ENCODE assay signal across 9 cellular contexts in the genomic region with DNA sequence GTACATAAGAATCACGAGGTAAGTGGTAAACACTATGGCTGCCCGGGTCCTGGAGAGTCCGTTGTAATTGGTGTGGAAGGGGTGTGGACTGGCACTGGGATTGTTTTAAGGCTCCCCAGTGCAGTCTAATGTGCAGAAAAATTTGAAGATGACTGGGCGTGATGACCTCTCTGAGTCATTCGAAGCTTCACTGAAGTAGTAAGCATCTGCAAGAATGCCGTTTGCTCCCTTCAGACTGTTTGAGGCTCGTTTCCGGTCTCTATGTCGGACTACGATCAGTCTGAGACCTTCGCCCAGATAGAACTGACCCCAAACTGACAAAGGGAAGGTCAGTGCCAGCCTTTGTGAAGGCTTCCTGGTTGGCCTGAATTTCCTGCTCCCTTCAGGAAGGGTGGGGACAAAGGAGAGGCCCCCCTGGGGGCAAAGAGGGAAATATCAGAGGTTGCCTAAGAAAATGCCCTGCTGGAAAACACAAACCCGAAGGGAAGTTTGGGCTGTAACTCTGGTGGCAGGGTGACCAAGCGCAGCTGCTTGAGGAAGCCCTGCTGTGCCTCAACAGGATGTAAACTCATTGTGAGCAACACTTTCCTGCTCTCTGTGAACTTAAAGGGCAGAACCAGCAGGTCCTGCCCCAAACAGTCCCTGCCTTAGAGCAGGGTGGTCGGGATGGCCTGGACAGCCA. TPM values are rescaled to one million over a fixed set of nuclear protein-coding genes. Genes with fewer than 3 reads are reported as not detected.
DNase-seq lines count a peak whose midpoint lies in the region; ATAC-seq and TF ChIP-seq lines count a peak whose summit lies in the region.
"Had no signal": no experiment of that assay in that cellular context is flagged by ENCODE, and none has a peak within 500 bp of the region (broad histone marks: within the 10 kb centered on the region; RNA-seq: fewer than 3 reads in every experiment).

No MANE protein-coding gene starts in this region.

- no peaks in the 10 kb centered on the region for H4K20me1 ChIP-seq in OCI-LY3 (ENCODE audit: insufficient read depth, low read length)

- TF ChIP-seq CTCF in AG04449 (IDR thresholded peaks at IDR 0.05; ENCODE audit: insufficient read depth, low read length, missing control alignments) (no peak), OCI-LY3 (IDR thresholded peaks at IDR 0.05; ENCODE audit: low read depth, low read length) (no peak), breast epithelium (IDR thresholded peaks at IDR 0.05) (peak in 1 of 3 donors; percentile 11), mucosa of descending colon (IDR thresholded peaks at IDR 0.05) (no peak)

- H2AFZ ChIP-seq in OCI-LY3 (ENCODE audit: low read depth, low read length) = peak overlapping the region; percentile 81

- H3K27ac ChIP-seq in OCI-LY3 (ENCODE audit: low read length) (no peak overlapping the region), breast epithelium (peak overlapping the region; percentile 61 to 69)

- peaks cover 6% of the 10 kb centered on the region; the same call in 1 of the 2 replicates for H3K27me3 ChIP-seq in OCI-LY3 (ENCODE audit: low read depth, low read length)
- H3K27me3 ChIP-seq in breast epithelium = no peaks in the 10 kb centered on the region

- H3K9me3 ChIP-seq in OCI-LY3 (ENCODE audit: insufficient read depth, low read length) = no peaks in the 10 kb centered on the region
- H3K9me3 ChIP-seq in breast epithelium = no peaks in the 10 kb centered on the region
- no peaks in the 10 kb centered on the region for H3K9me3 ChIP-seq in mucosa of descending colon

- H3K4me3 ChIP-seq in AG04449 (ENCODE audit: low read depth, low read length) (peak overlapping the region; percentile 19), OCI-LY3 (ENCODE audit: low read length) (peak overlapping the region; percentile 57), breast epithelium (no peak overlapping the region), mucosa of descending colon (no peak overlapping the region)

- intact Hi-C loops in breast epithelium (cut with DNase I; ENCODE audit: low total_unique reads) = no loop called here
- intact Hi-C loops in mucosa of descending colon (cut with DNase I, micrococcal nuclease) = loop anchor here in 1 of 2 donors (10.0 kb wide), 1 partner anchor 179 kb away; no protein-coding TSS in a partner anchor
- intact Hi-C loops in head of caudate nucleus (cut with DNase I) = no loop called here

- H3K9ac ChIP-seq in OCI-LY3 (ENCODE audit: low read length) = peak overlapping the region; percentile 8; the same call in 1 of the 2 replicates

- H3K79me2 ChIP-seq in OCI-LY3 (ENCODE audit: low read length) = no peaks in the 10 kb centered on the region

- no peak for TF ChIP-seq POLR2A in breast epithelium (IDR thresholded peaks at IDR 0.05)

- ATAC-seq in GM19438 (IDR thresholded peaks at IDR 0.05; ENCODE audit: low read depth, unreplicated experiment) = peak; percentile 62
- peak; percentile 61 for ATAC-seq in mucosa of descending colon

- CTCF ChIA-PET in AG04449 (lab: Yijun Ruan, JAX) = interaction anchor here (0.9 to 4.2 kb wide), 5 partner anchors 10 to 180 kb away, joined by 3 to 22 read pairs (median 4); no protein-coding TSS in a partner anchor

- peaks cover 43% of the 10 kb centered on the region for H3K4me1 ChIP-seq in OCI-LY3 (ENCODE audit: low read length)
- H3K4me1 ChIP-seq in breast epithelium = peaks cover 0 to 7% of the 10 kb centered on the region in 2 donors
- no peaks in the 10 kb centered on the region for H3K4me1 ChIP-seq in mucosa of descending colon (ENCODE audit: low read depth)

- H3K36me3 ChIP-seq in OCI-LY3 (replicated peaks; ENCODE audit: low read depth, low read length) (no peaks in the 10 kb centered on the region), breast epithelium (no peaks in the 10 kb centered on the region), mucosa of descending colon (ENCODE audit: low read depth) (no peaks in the 10 kb centered on the region)

- DNase-seq in AG04449 (ENCODE audit: low read depth, low spot score) = peak; percentile 88
- no peak for DNase-seq in breast epithelium (ENCODE audit: low spot score in 2 of 2)
- DNase-seq in mucosa of descending colon = no peak
- DNase-seq in SK-N-DZ (ENCODE audit: low spot score) = no peak
- DNase-seq in 8988T = no peak
- DNase-seq in head of caudate nucleus = no peak
- DNase-seq: naive B cell had no signal

- H3K4me2 ChIP-seq in OCI-LY3 (ENCODE audit: low read length) = peak overlapping the region; percentile 70

- POLR2A ChIA-PET in AG04449 (lab: Yijun Ruan, JAX) = interaction anchor here (3.0 kb wide), 1 partner anchor 11 kb away, joined by 29 read pairs; no protein-coding TSS in a partner anchor

RNA-seq across cellular contexts. Expression of a gene that starts 34.6 kb away (rescaled TPM):
- total RNA-seq in breast epithelium (10 to 100 TPM; 30.2 to 89.8 (median 35.1) TPM), mucosa of descending colon (10 to 100 TPM; 22.6 to 32.5 (median 26.6) TPM)
- 8.8 and 12.4 TPM in 2 replicates for polyA plus RNA-seq in SK-N-DZ (2014; cell fraction: cytosol; rRNA removed)
- 7.5 and 16.8 TPM in 2 replicates for polyA plus RNA-seq in SK-N-DZ (2014; cell fraction: nucleus; rRNA removed)

RNA-seq across cellular contexts. Expression of a gene that starts 34.8 kb away (rescaled TPM):
- total RNA-seq in breast epithelium (10 to 100 TPM; 27.7 to 40.3 (median 28.8) TPM), mucosa of descending colon (10 to 100 TPM; 15.0 to 24.2 (median 19.4) TPM)
- 54.7 and 56.8 TPM in 2 replicates for polyA plus RNA-seq in SK-N-DZ (2014; cell fraction: cytosol; rRNA removed)
- polyA plus RNA-seq in SK-N-DZ (2014; cell fraction: nucleus; rRNA removed) = 34.1 and 50.7 TPM in 2 replicates

Comparison
In these comparisons a context has a peak if more than half of its experiments do, and no peak if none do; other contexts are left out.
1. H3K4me3 ChIP-seq: peak in AG04449 (single experiment) and OCI-LY3 (single experiment); none in breast epithelium (0 of 3) and mucosa of descending colon (single experiment).